ENCODE assay signal across 8 cellular contexts in the genomic region with DNA sequence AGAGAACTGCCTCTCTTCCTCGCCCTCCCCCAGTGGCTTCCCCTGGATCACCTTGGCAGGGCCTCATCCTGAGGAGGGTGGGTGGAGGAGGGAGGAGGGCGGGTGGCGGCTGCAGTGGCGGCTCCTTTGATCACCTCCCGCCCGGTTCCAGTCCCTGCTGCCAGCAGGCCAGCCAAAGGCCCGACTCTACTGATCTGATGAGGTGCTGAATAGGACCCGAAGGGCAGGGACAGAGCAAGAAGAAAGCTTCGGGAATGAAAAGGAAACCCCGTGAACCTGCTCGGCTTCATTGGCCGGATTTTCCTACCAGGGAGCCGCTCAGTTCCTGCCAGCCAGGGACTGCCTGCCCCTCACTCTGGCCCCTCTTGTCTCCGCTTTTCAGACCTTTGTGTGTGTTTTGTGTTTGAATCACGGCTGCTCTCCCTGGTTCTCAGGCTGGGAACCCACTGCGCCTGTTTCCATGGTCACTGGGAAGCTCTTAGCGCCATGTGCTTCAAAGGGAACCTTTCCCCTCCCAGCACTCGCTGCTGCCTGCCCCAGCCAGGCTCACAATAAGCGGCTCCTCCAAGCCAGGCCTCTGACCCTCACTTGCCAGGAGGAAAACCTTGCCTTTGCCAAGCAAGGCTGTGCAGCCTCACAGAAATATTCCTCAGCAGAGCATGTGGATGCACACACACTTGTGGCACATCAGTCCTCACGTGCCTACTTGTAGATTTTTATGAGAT. TPM values are rescaled to one million over a fixed set of nuclear protein-coding genes. Genes with fewer than 3 reads are reported as not detected.
DNase-seq lines count a peak whose midpoint lies in the region; ATAC-seq and TF ChIP-seq lines count a peak whose summit lies in the region.

No MANE protein-coding gene starts in this region.

- TF ChIP-seq CTCF in left ventricle myocardium inferior (IDR thresholded peaks at IDR 0.05; ENCODE audit: borderline replicate concordance) = no peak
- no peak for TF ChIP-seq CTCF in osteocyte (IDR thresholded peaks at IDR 0.05)

- H3K18ac ChIP-seq in trophoblast cell (ENCODE audit: low read length) = peak overlapping the region; percentile 38

- no peak overlapping the region for H3K14ac ChIP-seq in trophoblast cell (ENCODE audit: low read length)

- peaks cover 2% of the 10 kb centered on the region for H3K36me3 Mint-ChIP-seq in osteocyte (ENCODE audit: unreplicated experiment)
- no peaks in the 10 kb centered on the region for H3K36me3 Mint-ChIP-seq in stimulated activated effector memory CD8-positive, alpha-beta T cell treated with anti-CD3 and anti-CD28 coated beads, Interleukin-12 subunit alpha, Interleukin-12 subunit beta, amount 100 ng/mL, for 72 hours

- H2BK12ac ChIP-seq in trophoblast cell (ENCODE audit: low read length) = peak overlapping the region; percentile 78

- no peak overlapping the region for H3K4ac ChIP-seq in trophoblast cell (ENCODE audit: low read depth, low read length)

- no peak overlapping the region for H3K27ac Mint-ChIP-seq in osteocyte (ENCODE audit: unreplicated experiment)
- no peak overlapping the region for H3K27ac Mint-ChIP-seq in stimulated activated effector memory CD8-positive, alpha-beta T cell treated with anti-CD3 and anti-CD28 coated beads, Interleukin-12 subunit alpha, Interleukin-12 subunit beta, amount 100 ng/mL, for 72 hours

- intact Hi-C loops in left ventricle myocardium inferior (cut with micrococcal nuclease) = no loop called here

- H3K9me3 ChIP-seq in ES-I3 (ENCODE audit: control insufficient read depth, insufficient read depth, low read length) (no peaks in the 10 kb centered on the region), left ventricle myocardium inferior (replicated peaks) (no peaks in the 10 kb centered on the region), trophoblast cell (ENCODE audit: insufficient read depth, low read depth, low read length) (no peaks in the 10 kb centered on the region)

- H2BK120ac ChIP-seq in trophoblast cell (ENCODE audit: insufficient read depth, low read length, poor library complexity) = peak overlapping the region; percentile 50

- no peak overlapping the region for H3K4me3 Mint-ChIP-seq in osteocyte (ENCODE audit: unreplicated experiment)
- H3K4me3 Mint-ChIP-seq in stimulated activated effector memory CD8-positive, alpha-beta T cell treated with anti-CD3 and anti-CD28 coated beads, Interleukin-12 subunit alpha, Interleukin-12 subunit beta, amount 100 ng/mL, for 72 hours = no peak overlapping the region

- H3K4me2 ChIP-seq in trophoblast cell (ENCODE audit: low read length) = peak overlapping the region; percentile 53

- peaks cover 1% of the 10 kb centered on the region for H3K79me2 ChIP-seq in trophoblast cell (ENCODE audit: control insufficient read depth, insufficient read depth, low read length, poor library complexity)

- ATAC-seq in GM21423 (IDR thresholded peaks at IDR 0.05; ENCODE audit: unreplicated experiment) (no peak), HG03469 (IDR thresholded peaks at IDR 0.05; ENCODE audit: unreplicated experiment) (no peak)
- ATAC-seq in stimulated activated effector memory CD8-positive, alpha-beta T cell treated with anti-CD3 and anti-CD28 coated beads, Interleukin-12 subunit alpha, Interleukin-12 subunit beta, amount 100 ng/mL, for 72 hours = no peak

- H3K27ac ChIP-seq in left ventricle myocardium inferior (replicated peaks) (peak overlapping the region; percentile 60), trophoblast cell (ENCODE audit: low read depth, low read length) (peak overlapping the region; percentile 46)

- no peak overlapping the region for H2AFZ ChIP-seq in trophoblast cell (ENCODE audit: insufficient read depth, low read length, poor library complexity)

- no peaks in the 10 kb centered on the region for H3K27me3 Mint-ChIP-seq in osteocyte (ENCODE audit: unreplicated experiment)

- H2BK5ac ChIP-seq in trophoblast cell (ENCODE audit: low read depth, low read length, poor library complexity) = peak overlapping the region; percentile 51

- DNase-seq in SHP77 treated with DMSO at 0.1 percent for 48 hours (lab: John Stamatoyannopoulos, UW) = peak; percentile 31
- peak; percentile 43 for DNase-seq in left ventricle myocardium inferior
- DNase-seq in trophoblast cell = no peak
- no peak for DNase-seq in osteocyte (ENCODE audit: extremely low spot score, unreplicated experiment)
- DNase-seq in stimulated activated effector memory CD8-positive, alpha-beta T cell treated with anti-CD3 and anti-CD28 coated beads, Interleukin-12 subunit alpha, Interleukin-12 subunit beta, amount 100 ng/mL, for 72 hours (ENCODE audit: low spot score in 2 of 2) = no peak

- H3K4me1 Mint-ChIP-seq in osteocyte (ENCODE audit: unreplicated experiment) = peaks cover 19% of the 10 kb centered on the region
- no peaks in the 10 kb centered on the region for H3K4me1 Mint-ChIP-seq in stimulated activated effector memory CD8-positive, alpha-beta T cell treated with anti-CD3 and anti-CD28 coated beads, Interleukin-12 subunit alpha, Interleukin-12 subunit beta, amount 100 ng/mL, for 72 hours

- no peaks in the 10 kb centered on the region for H3K9me3 Mint-ChIP-seq in osteocyte (ENCODE audit: unreplicated experiment)
- no peaks in the 10 kb centered on the region for H3K9me3 Mint-ChIP-seq in stimulated activated effector memory CD8-positive, alpha-beta T cell treated with anti-CD3 and anti-CD28 coated beads, Interleukin-12 subunit alpha, Interleukin-12 subunit beta, amount 100 ng/mL, for 72 hours

- peak overlapping the region; percentile 30 for H3K9ac ChIP-seq in ES-I3 (ENCODE audit: low read depth, low read length)
- no peak overlapping the region for H3K9ac ChIP-seq in trophoblast cell (ENCODE audit: low read length)

- H3K23ac ChIP-seq in trophoblast cell (ENCODE audit: low read length) = no peak overlapping the region

- H4K91ac ChIP-seq in trophoblast cell (ENCODE audit: low read depth, low read length) = peak overlapping the region; percentile 78

- H3K4me1 ChIP-seq in ES-I3 (ENCODE audit: insufficient read depth, low read length) (peaks cover 38% of the 10 kb centered on the region), left ventricle myocardium inferior (peaks cover 41% of the 10 kb centered on the region), trophoblast cell (ENCODE audit: control insufficient read depth in 1 of 2, insufficient read depth in 2 of 2, low read length in 2 of 2) (peaks cover 16 to 19% of the 10 kb centered on the region in 2 experiments)

- H3K27me3 ChIP-seq in left ventricle myocardium inferior (ENCODE audit: low read depth) (no peaks in the 10 kb centered on the region), trophoblast cell (ENCODE audit: insufficient read depth, low read length) (no peaks in the 10 kb centered on the region)

- peak overlapping the region; percentile 37 for H3K4me3 ChIP-seq in left ventricle myocardium inferior
- H3K4me3 ChIP-seq in trophoblast cell (ENCODE audit: low read depth, low read length) = no peak overlapping the region

- H4K12ac ChIP-seq in trophoblast cell (ENCODE audit: low read depth, low read length) = no peak overlapping the region

- WGBS in trophoblast cell (ENCODE audit: extremely low coverage, insufficient coverage, insufficient read length) = no CpG with 5 or more reads among the region's 20 CpGs

- H4K8ac ChIP-seq in trophoblast cell (ENCODE audit: low read depth, low read length) = no peak overlapping the region

- H2AK5ac ChIP-seq in trophoblast cell (ENCODE audit: low read length) = no peak overlapping the region

- peaks cover 14% of the 10 kb centered on the region for H3K79me1 ChIP-seq in trophoblast cell (ENCODE audit: low read length)

- H3K36me3 ChIP-seq in ES-I3 (ENCODE audit: insufficient read depth, low read length) (no peaks in the 10 kb centered on the region), left ventricle myocardium inferior (no peaks in the 10 kb centered on the region), trophoblast cell (ENCODE audit: control insufficient read depth in 1 of 2, insufficient read depth in 2 of 2, low read length in 2 of 2) (no peaks in the 10 kb centered on the region)

RNA-seq across cellular contexts. Expression of gene C22orf31, which starts 56.8 kb away (rescaled TPM):
- total RNA-seq in left ventricle myocardium inferior (0.30 TPM), osteocyte (not detected in 2 replicates)
- not detected in 2 replicates for polyA plus RNA-seq in trophoblast cell (2013)

Comparison
In these comparisons a context has a peak if more than half of its experiments do, and no peak if none do; other contexts are left out.
1. DNase-seq: peak in SHP77 treated with DMSO at 0.1 percent for 48 hours (single experiment) and left ventricle myocardium inferior (single experiment); none in trophoblast cell (0 of 2), osteocyte (single experiment) and stimulated activated effector memory CD8-positive, alpha-beta T cell treated with anti-CD3 and anti-CD28 coated beads, Interleukin-12 subunit alpha, Interleukin-12 subunit beta, amount 100 ng/mL, for 72 hours (0 of 2).